In genomic region chr4:81839347-81840042, GRCh38 we compare ENCODE assay signal across 14 cellular contexts.
DNase-seq lines count a peak whose midpoint lies in the region; ATAC-seq, FAIRE-seq and TF ChIP-seq lines count a peak whose summit lies in the region.
"Had no signal": no experiment of that assay in that cellular context is flagged by ENCODE, and none has a peak within 500 bp of the region (broad histone marks: within the 10 kb centered on the region; RNA-seq: fewer than 3 reads in every experiment).

No MANE protein-coding gene starts in this region.

- no peaks in the 10 kb centered on the region for H3K36me3 Mint-ChIP-seq in T-helper 17 cell (ENCODE audit: low read depth)

- in situ Hi-C loops in Caki2 (cut with HindIII; ENCODE audit: low pct_unique_long_range_greater_than_20kb, low sequenced_read_pairs) = no loop called here

- H3K4me3 ChIP-seq in bronchial epithelial cell (ENCODE audit: low read depth, low read length) (no peak overlapping the region), left lung (no peak overlapping the region)

- intact Hi-C loops in left lung (cut with DNase I) = loop anchor here in 1 of 2 donors (5.0 kb wide), 1 partner anchor 432 kb away; no protein-coding TSS in a partner anchor

- no peak overlapping the region for H3K27ac Mint-ChIP-seq in T-helper 17 cell
- H3K27ac Mint-ChIP-seq: CD4-positive, alpha-beta T cell; nephron had no signal

- no peaks in the 10 kb centered on the region for H3K4me1 ChIP-seq in left lung

- FAIRE-seq in bronchial epithelial cell (lab: Jason Lieb, UNC) = no peak
- FAIRE-seq: islet of Langerhans had no signal

- H3K27me3 Mint-ChIP-seq in T-helper 17 cell = peaks cover 17% of the 10 kb centered on the region
- H3K27me3 Mint-ChIP-seq: CD4-positive, alpha-beta T cell had no signal

- H3K4me3 Mint-ChIP-seq in T-helper 17 cell = no peak overlapping the region
- H3K4me3 Mint-ChIP-seq: CD4-positive, alpha-beta T cell; nephron had no signal

- H3K4me1 Mint-ChIP-seq in T-helper 17 cell = no peaks in the 10 kb centered on the region

- H3K27ac ChIP-seq in left lung = no peak overlapping the region
- H3K27ac ChIP-seq: VCaP had no signal

- H3K27me3 ChIP-seq in bronchial epithelial cell (ENCODE audit: control insufficient read depth, insufficient read depth, low read length) = no peaks in the 10 kb centered on the region
- H3K27me3 ChIP-seq in left lung = no peaks in the 10 kb centered on the region

- ATAC-seq in GM19043 (IDR thresholded peaks at IDR 0.05; ENCODE audit: low read depth, unreplicated experiment) (peak; percentile 45), T-helper 17 cell (no peak), left lung (no peak)

- H3K9me3 ChIP-seq in T-helper 17 cell (ENCODE audit: control insufficient read depth, low read length, poor library complexity, severe bottlenecking) (no peaks in the 10 kb centered on the region), left lung (no peaks in the 10 kb centered on the region)

- TF ChIP-seq CTCF in bronchial epithelial cell (IDR thresholded peaks at IDR 0.05; ENCODE audit: insufficient read depth, low read length, severe bottlenecking) = no peak
- TF ChIP-seq CTCF in left lung (IDR thresholded peaks at IDR 0.05) = no peak

- H3K36me3 ChIP-seq in bronchial epithelial cell (ENCODE audit: control insufficient read depth, insufficient read depth, low read length) (no peaks in the 10 kb centered on the region), left lung (no peaks in the 10 kb centered on the region)

- DNase-seq in Caki2 (ENCODE audit: low read depth) = peak; percentile 74
- DNase-seq in NCI-H1436 (lab: John Stamatoyannopoulos, UW) = peak; percentile 96
- peak; percentile 4 for DNase-seq in bronchial epithelial cell (ENCODE audit: low read depth)
- DNase-seq in T-helper 17 cell = no peak
- DNase-seq in A172 (ENCODE audit: low spot score) = no peak
- no peak for DNase-seq in left lung
- no peak for DNase-seq in islet precursor cell
- DNase-seq: activated effector memory CD4-positive, alpha-beta T cell treated with Interleukin-2 at 50 U/mL for 16 hours; CD4-positive, alpha-beta T cell; Right ventricle myocardium superior had no signal

Comparison
In these comparisons a context has a peak if more than half of its experiments do, and no peak if none do; other contexts are left out.
1. DNase-seq: peak in Caki2 (single experiment), NCI-H1436 (single experiment) and bronchial epithelial cell (single experiment); none in T-helper 17 cell (0 of 3), A172 (single experiment), left lung (0 of 2) and islet precursor cell (single experiment).